Comparison of ENCODE assay signal across 11 cellular contexts in the genomic region with DNA sequence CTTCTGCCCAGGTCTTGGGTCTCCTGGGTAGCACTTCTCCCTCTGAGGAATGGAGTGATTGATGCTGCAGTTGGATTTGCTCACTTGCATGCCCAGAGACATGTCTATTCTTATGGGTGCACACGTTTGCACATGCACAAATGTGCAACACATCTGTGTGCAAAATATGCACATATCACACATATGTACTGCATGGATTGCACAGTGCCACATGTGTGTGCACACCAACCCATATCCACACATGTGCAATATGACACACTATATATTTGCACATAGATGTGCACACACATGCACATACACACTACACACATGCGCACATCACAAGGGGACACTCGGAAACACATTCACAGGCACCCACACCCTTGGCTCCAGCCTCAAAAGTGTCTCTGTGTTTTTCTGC. TPM values are rescaled to one million over a fixed set of nuclear protein-coding genes. Genes with fewer than 3 reads are reported as not detected.
A peak's percentile ranks its signal among the peaks of the same experiment; 100 is the strongest.
DNase-seq lines count a peak whose midpoint lies in the region; ATAC-seq and TF ChIP-seq lines count a peak whose summit lies in the region.
"Had no signal": no experiment of that assay in that cellular context is flagged by ENCODE, and none has a peak within 500 bp of the region (broad histone marks: within the 10 kb centered on the region; RNA-seq: fewer than 3 reads in every experiment).

No MANE protein-coding gene starts in this region.

- H3K4me3 Mint-ChIP-seq in nephron progenitor cell: peak overlapping the region; percentile 80
- H3K4me3 Mint-ChIP-seq: natural killer cell treated with Interleukin-12 subunit alpha and Interleukin-12 subunit beta and Interleukin-15 and Interleukin-18, amount 100 ng/mL, for 72 hours had no signal

- H3K27me3 Mint-ChIP-seq in nephron progenitor cell (ENCODE audit: low read depth, poor library complexity): peaks cover 9% of the 10 kb centered on the region

- intact Hi-C loops in transverse colon (cut with DNase I; ENCODE audit: low total_unique reads): no loop called here

- DNase-seq in RWPE2 (ENCODE audit: low spot score) (no peak), nephron progenitor cell (no peak), transverse colon (no peak), islet precursor cell (no peak), NCI-H1417 (lab: John Stamatoyannopoulos, UW) (no peak)
- DNase-seq: activated T-cell treated with anti-CD3 and anti-CD28 coated beads, Interleukin-2, amount 50 U/mL, for 48 hours; NCI-H1694 treated with DMSO at 0.1 percent for 48 hours had no signal

- TF ChIP-seq EP300 in transverse colon (IDR thresholded peaks at IDR 0.05; ENCODE audit: low read depth): no peak

- TF ChIP-seq CTCF in RWPE2 (IDR thresholded peaks at IDR 0.05; ENCODE audit: poor library complexity, severe bottlenecking) (no peak), nephron progenitor cell (IDR thresholded peaks at IDR 0.05) (no peak), transverse colon (IDR thresholded peaks at IDR 0.05) (no peak)

- ATAC-seq in RWPE2 (ENCODE audit: low read depth) (no peak), HG02759 (IDR thresholded peaks at IDR 0.05; ENCODE audit: unreplicated experiment) (no peak)
- ATAC-seq: natural killer cell treated with Interleukin-12 subunit alpha and Interleukin-12 subunit beta and Interleukin-15 and Interleukin-18, amount 100 ng/mL, for 72 hours had no signal

- H3K4me3 ChIP-seq in RWPE2 (ENCODE audit: severe bottlenecking): no peak overlapping the region
- no peak overlapping the region for H3K4me3 ChIP-seq in esophagus (ENCODE audit: low read depth in 1 of 2, low read length in 2 of 2)
- H3K4me3 ChIP-seq in transverse colon: peak overlapping the region in 2 of 4 donors; percentile 32 to 48

- H3K27me3 ChIP-seq in RWPE2 (ENCODE audit: insufficient read depth, poor library complexity, severe bottlenecking) (no peaks in the 10 kb centered on the region), esophagus (ENCODE audit: control insufficient read depth in 1 of 2, insufficient read depth in 2 of 2, low read length in 2 of 2) (no peaks in the 10 kb centered on the region), transverse colon (peaks cover under 1% of the 10 kb centered on the region)

- in situ Hi-C loops in transverse colon (cut with MboI; ENCODE audit: low pct_ligation_motif_present in 1 of 4, low pct_unique_long_range_greater_than_20kb in 1 of 4, low sequenced_read_pairs in 3 of 4): no loop called here

- WGBS in esophagus, 2 donors: 14 to 19% methylated on average over 3 of the region's 3 CpGs
- 20 to 28% methylated on average over 1 to 3 of the region's 3 CpGs for WGBS in transverse colon (ENCODE audit: low coverage in 1 of 2), 2 donors

- TF ChIP-seq POLR2A in transverse colon (IDR thresholded peaks at IDR 0.05): no peak

- H3K4me1 ChIP-seq in RWPE2 (ENCODE audit: insufficient read depth, poor library complexity, severe bottlenecking) (peaks cover 43% of the 10 kb centered on the region), esophagus (ENCODE audit: control insufficient read depth in 2 of 2, insufficient read depth in 2 of 2, low read length in 1 of 2) (peaks cover 13 to 37% of the 10 kb centered on the region in 2 donors), transverse colon (peaks cover 55 to 82% (median 61%) of the 10 kb centered on the region in 4 donors)

- H3K27ac Mint-ChIP-seq in nephron progenitor cell: peak overlapping the region; percentile 69
- H3K27ac Mint-ChIP-seq: natural killer cell treated with Interleukin-12 subunit alpha and Interleukin-12 subunit beta and Interleukin-15 and Interleukin-18, amount 100 ng/mL, for 72 hours had no signal

- H3K9me3 ChIP-seq in RWPE2 (ENCODE audit: severe bottlenecking) (no peaks in the 10 kb centered on the region), esophagus (ENCODE audit: control insufficient read depth in 2 of 2, insufficient read depth in 1 of 2, low read depth in 1 of 2, low read length in 1 of 2) (no peaks in the 10 kb centered on the region), transverse colon (no peaks in the 10 kb centered on the region)

- H3K36me3 ChIP-seq in RWPE2 (ENCODE audit: low read depth) (peaks cover 15% of the 10 kb centered on the region), esophagus (ENCODE audit: control insufficient read depth in 2 of 2, insufficient read depth in 2 of 2, low read length in 1 of 2) (no peaks in the 10 kb centered on the region), transverse colon (no peaks in the 10 kb centered on the region)

- peaks cover 90% of the 10 kb centered on the region for H3K4me1 Mint-ChIP-seq in nephron progenitor cell

- no peaks in the 10 kb centered on the region for H3K36me3 Mint-ChIP-seq in nephron progenitor cell (ENCODE audit: low read depth)
- H3K36me3 Mint-ChIP-seq: natural killer cell treated with Interleukin-12 subunit alpha and Interleukin-12 subunit beta and Interleukin-15 and Interleukin-18, amount 100 ng/mL, for 72 hours had no signal

- H3K9me3 Mint-ChIP-seq in nephron progenitor cell: no peaks in the 10 kb centered on the region
- H3K9me3 Mint-ChIP-seq: natural killer cell treated with Interleukin-12 subunit alpha and Interleukin-12 subunit beta and Interleukin-15 and Interleukin-18, amount 100 ng/mL, for 72 hours had no signal

- H3K27ac ChIP-seq in RWPE2 (ENCODE audit: poor library complexity, severe bottlenecking) (peak overlapping the region; percentile 93), esophagus (ENCODE audit: low read depth in 2 of 2, low read length in 1 of 2) (peak overlapping the region; percentile 20 to 77), transverse colon (peak overlapping the region; percentile 85 to 96 (median 88))
- H3K27ac ChIP-seq: KMS-11 had no signal

RNA-seq across cellular contexts. Expression of gene SEMA3B, which starts 0.7 kb away (rescaled TPM):
- polyA plus RNA-seq in esophagus: 1 to 10 TPM; 5.2 to 7.8 TPM
- 100 to 1,000 TPM in 2 of 4 donors, 10 to 100 TPM in 2; 59.5 to 423 (median 122) TPM for total RNA-seq in transverse colon

RNA-seq across cellular contexts. Expression of gene LSMEM2, which starts 10.6 kb away (rescaled TPM):
- under 1 TPM; 0.07 to 0.16 TPM for polyA plus RNA-seq in esophagus
- not detected for total RNA-seq in transverse colon
- total RNA-seq: natural killer cell treated with Interleukin-12 subunit alpha and Interleukin-12 subunit beta and Interleukin-15 and Interleukin-18, amount 100 ng/mL, for 72 hours had no signal

RNA-seq across cellular contexts. Expression of gene IFRD2, which starts 24.0 kb away (rescaled TPM):
- 10 to 100 TPM; 65.6 to 69.5 TPM for polyA plus RNA-seq in esophagus
- total RNA-seq in transverse colon: 100 to 1,000 TPM in 1 of 4 donors, 10 to 100 TPM in 3; 44.9 to 183 (median 59.5) TPM

RNA-seq across cellular contexts. Expression of gene HYAL3, which starts 30.9 kb away (rescaled TPM):
- polyA plus RNA-seq in esophagus: 1 to 10 TPM; 3.4 to 5.1 TPM
- total RNA-seq in transverse colon: 10 to 100 TPM in 1 of 4 donors, 1 to 10 TPM in 2, under 1 TPM in 1; 0.79 to 11.2 (median 3.8) TPM

RNA-seq across cellular contexts. Expression of gene NAA80, which starts 30.9 kb away (rescaled TPM):
- 10 to 100 TPM in 1 of 2 donors, 1 to 10 TPM in 1; 6.9 to 11.2 TPM for polyA plus RNA-seq in esophagus
- total RNA-seq in transverse colon: 10 to 100 TPM in 1 of 4 donors, 1 to 10 TPM in 3; 5.2 to 13.0 (median 7.8) TPM
